1 cellular context compared by ENCODE assay signal in genomic region chr19:2974342-2974932, GRCh38.
TF ChIP-seq lines count a peak whose summit lies in the region.

No MANE protein-coding gene starts in this region.

TF ChIP-seq in K562, 482 proteins besides CTCF, POLR2A, EP300 and RAD21 (continued from another document and continues in another):
- TF ChIP-seq, protein P1, sequence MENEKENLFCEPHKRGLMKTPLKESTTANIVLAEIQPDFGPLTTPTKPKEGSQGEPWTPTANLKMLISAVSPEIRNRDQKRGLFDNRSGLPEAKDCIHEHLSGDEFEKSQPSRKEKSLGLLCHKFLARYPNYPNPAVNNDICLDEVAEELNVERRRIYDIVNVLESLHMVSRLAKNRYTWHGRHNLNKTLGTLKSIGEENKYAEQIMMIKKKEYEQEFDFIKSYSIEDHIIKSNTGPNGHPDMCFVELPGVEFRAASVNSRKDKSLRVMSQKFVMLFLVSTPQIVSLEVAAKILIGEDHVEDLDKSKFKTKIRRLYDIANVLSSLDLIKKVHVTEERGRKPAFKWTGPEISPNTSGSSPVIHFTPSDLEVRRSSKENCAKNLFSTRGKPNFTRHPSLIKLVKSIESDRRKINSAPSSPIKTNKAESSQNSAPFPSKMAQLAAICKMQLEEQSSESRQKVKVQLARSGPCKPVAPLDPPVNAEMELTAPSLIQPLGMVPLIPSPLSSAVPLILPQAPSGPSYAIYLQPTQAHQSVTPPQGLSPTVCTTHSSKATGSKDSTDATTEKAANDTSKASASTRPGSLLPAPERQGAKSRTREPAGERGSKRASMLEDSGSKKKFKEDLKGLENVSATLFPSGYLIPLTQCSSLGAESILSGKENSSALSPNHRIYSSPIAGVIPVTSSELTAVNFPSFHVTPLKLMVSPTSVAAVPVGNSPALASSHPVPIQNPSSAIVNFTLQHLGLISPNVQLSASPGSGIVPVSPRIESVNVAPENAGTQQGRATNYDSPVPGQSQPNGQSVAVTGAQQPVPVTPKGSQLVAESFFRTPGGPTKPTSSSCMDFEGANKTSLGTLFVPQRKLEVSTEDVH (IDR thresholded peaks at IDR 0.05; ENCODE audit: low read depth, partially characterized antibody), result peak; percentile 61
- TF ChIP-seq ATF1 (CRISPR knock-in tag; IDR thresholded peaks at IDR 0.05) (no peak), ATF1 (tag; IDR thresholded peaks at IDR 0.05) (0 out of 2 replicates have a peak, but pooled peaks have one; percentile 15), FOXJ2 (tag; IDR thresholded peaks at IDR 0.05) (0 out of 2 replicates have a peak, but pooled peaks have one; percentile 66), SRSF1 (IDR thresholded peaks at IDR 0.05; ENCODE audit: low read depth, low read length) (no peak), SMARCE1 (IDR thresholded peaks at IDR 0.05) (peak; percentile 90; the same call in 1 of the 2 replicates), NBN (IDR thresholded peaks at IDR 0.05; ENCODE audit: low read depth) (peak; percentile 83; the same call in 1 of the 2 replicates), YY1 (IDR thresholded peaks at IDR 0.05; ENCODE audit: borderline replicate concordance in 1 of 3, control insufficient read depth in 1 of 3, extremely low read depth in 1 of 3, insufficient read depth in 3 of 3, insufficient read length in 1 of 3, insufficient replicate concordance in 2 of 3, low read depth in 1 of 3, low read length in 2 of 3) (no peak), BACH1 (tag; IDR thresholded peaks at IDR 0.05) (no peak), ATF7 (IDR thresholded peaks at IDR 0.05) (peak; percentile 70), THRAP3 (IDR thresholded peaks at IDR 0.05; ENCODE audit: borderline replicate concordance) (no peak), PKNOX1 (IDR thresholded peaks at IDR 0.05) (peak; percentile 59), SMAD3 (CRISPR knock-in tag; conservative IDR thresholded peaks at IDR 0.05) (no peak), TBP (optimal IDR thresholded peaks at IDR 0.05; ENCODE audit: low read depth, low read length) (peak; percentile 45), RFX5 (IDR thresholded peaks at IDR 0.05; ENCODE audit: low read depth, low read length) (no peak), SNIP1 (IDR thresholded peaks at IDR 0.05; ENCODE audit: low read depth) (no peak), TEAD1 (CRISPR knock-in tag; IDR thresholded peaks at IDR 0.05) (peak; percentile 18 to 83; a peak in 2 of 4 replicates), CHD1 (IDR thresholded peaks at IDR 0.05; ENCODE audit: low read length) (no peak), ZBTB9 (CRISPR knock-in tag; IDR thresholded peaks at IDR 0.05) (peak; percentile 99), TAL1 (IDR thresholded peaks at IDR 0.05) (peak; percentile 38; the same call in 1 of the 2 replicates), ZNF764 (CRISPR knock-in tag; IDR thresholded peaks at IDR 0.05; ENCODE audit: low read depth) (no peak), GATA2 (CRISPR knock-in tag; IDR thresholded peaks at IDR 0.05) (peak; percentile 95), BCOR (IDR thresholded peaks at IDR 0.05) (peak; percentile 57), CCNT2 (IDR thresholded peaks at IDR 0.05; ENCODE audit: borderline replicate concordance, extremely low read depth, insufficient read length, low read depth, low read length) (peak; percentile 62), MYC (IDR thresholded peaks at IDR 0.05; ENCODE audit: low read depth, low read length) (peak; percentile 62), MYC (CRISPR knock-in tag; IDR thresholded peaks at IDR 0.05; ENCODE audit: borderline replicate concordance, low read depth) (no peak), JUN (IDR thresholded peaks at IDR 0.05; ENCODE audit: borderline replicate concordance, low read depth, low read length) (no peak; the same call in 1 of the 2 replicates), JUN (CRISPR knock-in tag; IDR thresholded peaks at IDR 0.05; ENCODE audit: borderline replicate concordance) (peak; percentile 85; the same call in 1 of the 2 replicates), CTBP1 (IDR thresholded peaks at IDR 0.05; ENCODE audit: borderline replicate concordance) (peak; percentile 81), PURB (CRISPR knock-in tag; IDR thresholded peaks at IDR 0.05; ENCODE audit: low read depth) (no peak), JUND (IDR thresholded peaks at IDR 0.05; ENCODE audit: borderline replicate concordance, low read depth, low read length) (peak; percentile 51; the same call in 1 of the 2 replicates), JUND (tag; IDR thresholded peaks at IDR 0.05; ENCODE audit: borderline replicate concordance, low read depth, low read length) (peak; percentile 12; the same call in 1 of the 3 replicates), ZNF589 (CRISPR knock-in tag; IDR thresholded peaks at IDR 0.05; ENCODE audit: low read depth) (0 out of 2 replicates have a peak, but pooled peaks have one; percentile 66), RFX1 (IDR thresholded peaks at IDR 0.05) (no peak), MTA1 (IDR thresholded peaks at IDR 0.05; ENCODE audit: borderline replicate concordance) (peak; percentile 83; the same call in 1 of the 2 replicates), ZNF197 (CRISPR knock-in tag; IDR thresholded peaks at IDR 0.05; ENCODE audit: low read depth) (0 out of 2 replicates have a peak, but pooled peaks have one; percentile 79), TEAD4 (IDR thresholded peaks at IDR 0.05; ENCODE audit: low read length) (peak; percentile 83), TEAD4 (CRISPR knock-in tag; IDR thresholded peaks at IDR 0.05; ENCODE audit: borderline replicate concordance) (no peak), MLLT1 (IDR thresholded peaks at IDR 0.05) (peak in 1 of 2 experiments; percentile 94; a peak in 2 of 4 replicates), NCOR1 (IDR thresholded peaks at IDR 0.05) (peak; percentile 73), ZNF384 (IDR thresholded peaks at IDR 0.05; ENCODE audit: low read depth, low read length) (peak; percentile 74; the same call in 1 of the 2 replicates), ARID1B (IDR thresholded peaks at IDR 0.05) (peak; percentile 85)
- TF ChIP-seq, protein P2, sequence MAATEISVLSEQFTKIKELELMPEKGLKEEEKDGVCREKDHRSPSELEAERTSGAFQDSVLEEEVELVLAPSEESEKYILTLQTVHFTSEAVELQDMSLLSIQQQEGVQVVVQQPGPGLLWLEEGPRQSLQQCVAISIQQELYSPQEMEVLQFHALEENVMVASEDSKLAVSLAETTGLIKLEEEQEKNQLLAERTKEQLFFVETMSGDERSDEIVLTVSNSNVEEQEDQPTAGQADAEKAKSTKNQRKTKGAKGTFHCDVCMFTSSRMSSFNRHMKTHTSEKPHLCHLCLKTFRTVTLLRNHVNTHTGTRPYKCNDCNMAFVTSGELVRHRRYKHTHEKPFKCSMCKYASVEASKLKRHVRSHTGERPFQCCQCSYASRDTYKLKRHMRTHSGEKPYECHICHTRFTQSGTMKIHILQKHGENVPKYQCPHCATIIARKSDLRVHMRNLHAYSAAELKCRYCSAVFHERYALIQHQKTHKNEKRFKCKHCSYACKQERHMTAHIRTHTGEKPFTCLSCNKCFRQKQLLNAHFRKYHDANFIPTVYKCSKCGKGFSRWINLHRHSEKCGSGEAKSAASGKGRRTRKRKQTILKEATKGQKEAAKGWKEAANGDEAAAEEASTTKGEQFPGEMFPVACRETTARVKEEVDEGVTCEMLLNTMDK (IDR thresholded peaks at IDR 0.05; ENCODE audit: borderline replicate concordance, insufficient read depth, low read depth, low read length, poor library complexity, severe bottlenecking), result no peak
- TF ChIP-seq, protein P3, sequence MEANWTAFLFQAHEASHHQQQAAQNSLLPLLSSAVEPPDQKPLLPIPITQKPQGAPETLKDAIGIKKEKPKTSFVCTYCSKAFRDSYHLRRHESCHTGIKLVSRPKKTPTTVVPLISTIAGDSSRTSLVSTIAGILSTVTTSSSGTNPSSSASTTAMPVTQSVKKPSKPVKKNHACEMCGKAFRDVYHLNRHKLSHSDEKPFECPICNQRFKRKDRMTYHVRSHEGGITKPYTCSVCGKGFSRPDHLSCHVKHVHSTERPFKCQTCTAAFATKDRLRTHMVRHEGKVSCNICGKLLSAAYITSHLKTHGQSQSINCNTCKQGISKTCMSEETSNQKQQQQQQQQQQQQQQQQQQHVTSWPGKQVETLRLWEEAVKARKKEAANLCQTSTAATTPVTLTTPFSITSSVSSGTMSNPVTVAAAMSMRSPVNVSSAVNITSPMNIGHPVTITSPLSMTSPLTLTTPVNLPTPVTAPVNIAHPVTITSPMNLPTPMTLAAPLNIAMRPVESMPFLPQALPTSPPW (CRISPR knock-in tag; IDR thresholded peaks at IDR 0.05), result peak; percentile 59
- TF ChIP-seq, protein P4, sequence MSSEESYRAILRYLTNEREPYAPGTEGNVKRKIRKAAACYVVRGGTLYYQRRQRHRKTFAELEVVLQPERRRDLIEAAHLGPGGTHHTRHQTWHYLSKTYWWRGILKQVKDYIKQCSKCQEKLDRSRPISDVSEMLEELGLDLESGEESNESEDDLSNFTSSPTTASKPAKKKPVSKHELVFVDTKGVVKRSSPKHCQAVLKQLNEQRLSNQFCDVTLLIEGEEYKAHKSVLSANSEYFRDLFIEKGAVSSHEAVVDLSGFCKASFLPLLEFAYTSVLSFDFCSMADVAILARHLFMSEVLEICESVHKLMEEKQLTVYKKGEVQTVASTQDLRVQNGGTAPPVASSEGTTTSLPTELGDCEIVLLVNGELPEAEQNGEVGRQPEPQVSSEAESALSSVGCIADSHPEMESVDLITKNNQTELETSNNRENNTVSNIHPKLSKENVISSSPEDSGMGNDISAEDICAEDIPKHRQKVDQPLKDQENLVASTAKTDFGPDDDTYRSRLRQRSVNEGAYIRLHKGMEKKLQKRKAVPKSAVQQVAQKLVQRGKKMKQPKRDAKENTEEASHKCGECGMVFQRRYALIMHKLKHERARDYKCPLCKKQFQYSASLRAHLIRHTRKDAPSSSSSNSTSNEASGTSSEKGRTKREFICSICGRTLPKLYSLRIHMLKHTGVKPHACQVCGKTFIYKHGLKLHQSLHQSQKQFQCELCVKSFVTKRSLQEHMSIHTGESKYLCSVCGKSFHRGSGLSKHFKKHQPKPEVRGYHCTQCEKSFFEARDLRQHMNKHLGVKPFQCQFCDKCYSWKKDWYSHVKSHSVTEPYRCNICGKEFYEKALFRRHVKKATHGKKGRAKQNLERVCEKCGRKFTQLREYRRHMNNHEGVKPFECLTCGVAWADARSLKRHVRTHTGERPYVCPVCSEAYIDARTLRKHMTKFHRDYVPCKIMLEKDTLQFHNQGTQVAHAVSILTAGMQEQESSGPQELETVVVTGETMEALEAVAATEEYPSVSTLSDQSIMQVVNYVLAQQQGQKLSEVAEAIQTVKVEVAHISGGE (CRISPR knock-in tag; IDR thresholded peaks at IDR 0.05), result peak in 1 of 3 experiments; percentile 21; a peak in 1 of 6 replicates
- TF ChIP-seq, protein P5, sequence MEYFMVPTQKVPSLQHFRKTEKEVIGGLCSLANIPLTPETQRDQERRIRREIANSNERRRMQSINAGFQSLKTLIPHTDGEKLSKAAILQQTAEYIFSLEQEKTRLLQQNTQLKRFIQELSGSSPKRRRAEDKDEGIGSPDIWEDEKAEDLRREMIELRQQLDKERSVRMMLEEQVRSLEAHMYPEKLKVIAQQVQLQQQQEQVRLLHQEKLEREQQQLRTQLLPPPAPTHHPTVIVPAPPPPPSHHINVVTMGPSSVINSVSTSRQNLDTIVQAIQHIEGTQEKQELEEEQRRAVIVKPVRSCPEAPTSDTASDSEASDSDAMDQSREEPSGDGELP (CRISPR knock-in tag; IDR thresholded peaks at IDR 0.05; ENCODE audit: borderline replicate concordance), result peak; percentile 65
